In the genomic region with DNA sequence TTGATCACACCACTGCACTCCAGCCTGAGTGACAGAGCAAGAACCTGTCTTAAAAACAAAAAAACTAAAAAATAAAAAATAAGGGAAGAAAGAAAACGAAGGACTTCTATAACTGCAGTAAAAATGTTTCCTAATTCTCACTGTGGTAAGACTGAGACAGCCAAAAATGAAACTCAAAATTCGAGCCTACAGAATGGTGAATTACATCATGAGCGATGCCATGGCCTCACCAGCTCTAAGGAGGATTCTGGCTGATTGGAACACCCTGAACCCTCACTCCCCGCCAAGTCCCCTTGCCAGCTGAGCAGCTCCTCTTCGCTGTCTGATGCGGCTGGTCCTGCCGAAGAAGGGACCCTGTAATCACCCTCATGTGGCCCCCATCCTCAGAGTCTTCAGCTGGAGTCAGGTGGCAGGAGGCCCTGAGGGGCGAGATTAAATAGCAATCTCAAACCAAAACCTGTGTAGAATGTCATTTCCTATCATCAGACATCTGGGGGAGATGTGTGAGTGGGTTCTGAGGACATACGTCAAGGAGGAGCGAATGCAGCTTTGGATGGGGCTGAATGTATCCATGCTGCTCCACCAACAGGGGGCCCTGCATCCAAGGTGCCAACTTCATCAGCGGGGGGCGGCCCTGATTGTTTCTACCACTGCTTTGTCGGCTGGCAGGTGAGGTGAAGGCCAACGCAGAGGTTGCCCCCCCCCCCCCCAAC, we compare ENCODE assay signal across 9 cellular contexts. TPM values are rescaled to one million over a fixed set of nuclear protein-coding genes. Genes with fewer than 3 reads are reported as not detected.
DNase-seq lines count a peak whose midpoint lies in the region; ATAC-seq and TF ChIP-seq lines count a peak whose summit lies in the region.
"Had no signal": no experiment of that assay in that cellular context is flagged by ENCODE, and none has a peak within 500 bp of the region (broad histone marks: within the 10 kb centered on the region; RNA-seq: fewer than 3 reads in every experiment).

No MANE protein-coding gene starts in this region.

- H3K4me1 Mint-ChIP-seq in activated CD8-positive, alpha-beta memory T cell treated with anti-CD3 and anti-CD28 coated beads, Interleukin-2, amount 10 ng/mL, durations not matched to agents 7 days and 5 days: no peaks in the 10 kb centered on the region
- peaks cover 0 to 3% of the 10 kb centered on the region in 2 donors for H3K4me1 Mint-ChIP-seq in stimulated activated naive B cell treated with anti-CD40 and anti-IgM and Interleukin-4, amounts not matched to agents 10 μg/mL and 1 μg/mL and 100 μg/mL, for 72 hours

- peaks cover 1% of the 10 kb centered on the region for H3K36me3 Mint-ChIP-seq in activated CD8-positive, alpha-beta memory T cell treated with anti-CD3 and anti-CD28 coated beads, Interleukin-2, amount 10 ng/mL, durations not matched to agents 7 days and 5 days
- H3K36me3 Mint-ChIP-seq in stimulated activated naive B cell treated with anti-CD40 and anti-IgM and Interleukin-4, amounts not matched to agents 10 μg/mL and 1 μg/mL and 100 μg/mL, for 72 hours: no peaks in the 10 kb centered on the region

- no peak overlapping the region for H3K4me3 ChIP-seq in fibroblast of mammary gland (ENCODE audit: control insufficient read depth, low read depth, low read length)
- H3K4me3 ChIP-seq: ovary had no signal

- no peak overlapping the region for H3K4me3 Mint-ChIP-seq in activated CD8-positive, alpha-beta memory T cell treated with anti-CD3 and anti-CD28 coated beads, Interleukin-2, amount 10 ng/mL, durations not matched to agents 7 days and 5 days
- no peak overlapping the region for H3K4me3 Mint-ChIP-seq in stimulated activated naive B cell treated with anti-CD40 and anti-IgM and Interleukin-4, amounts not matched to agents 10 μg/mL and 1 μg/mL and 100 μg/mL, for 72 hours

- H3K9me3 Mint-ChIP-seq in activated CD8-positive, alpha-beta memory T cell treated with anti-CD3 and anti-CD28 coated beads, Interleukin-2, amount 10 ng/mL, durations not matched to agents 7 days and 5 days (ENCODE audit: low read depth): peaks cover 2% of the 10 kb centered on the region
- H3K9me3 Mint-ChIP-seq in stimulated activated naive B cell treated with anti-CD40 and anti-IgM and Interleukin-4, amounts not matched to agents 10 μg/mL and 1 μg/mL and 100 μg/mL, for 72 hours: peaks cover 7% of the 10 kb centered on the region in 2 donors

- TF ChIP-seq CTCF in RWPE1 (conservative IDR thresholded peaks at IDR 0.05; ENCODE audit: low read depth) (no peak), fibroblast of mammary gland (conservative IDR thresholded peaks at IDR 0.05; ENCODE audit: control insufficient read depth, insufficient read depth, low read depth, low read length) (peak; percentile 34)

- no peak for ATAC-seq in activated CD8-positive, alpha-beta memory T cell treated with anti-CD3 and anti-CD28 coated beads, Interleukin-2, amount 10 ng/mL, durations not matched to agents 7 days and 5 days
- peak; percentile 36 to 69 for ATAC-seq in stimulated activated naive B cell treated with anti-CD40 and anti-IgM and Interleukin-4, amounts not matched to agents 10 μg/mL and 1 μg/mL and 100 μg/mL, for 72 hours (replicated peaks)
- no peak for ATAC-seq in GM18909 (IDR thresholded peaks at IDR 0.05; ENCODE audit: poor library complexity, unreplicated experiment)

- H3K27ac Mint-ChIP-seq in activated CD8-positive, alpha-beta memory T cell treated with anti-CD3 and anti-CD28 coated beads, Interleukin-2, amount 10 ng/mL, durations not matched to agents 7 days and 5 days: no peak overlapping the region
- H3K27ac Mint-ChIP-seq in stimulated activated naive B cell treated with anti-CD40 and anti-IgM and Interleukin-4, amounts not matched to agents 10 μg/mL and 1 μg/mL and 100 μg/mL, for 72 hours: no peak overlapping the region

- POLR2A ChIA-PET in RWPE1 (lab: Yijun Ruan, JAX; ENCODE audit: low non-redundant PET): no interaction called here

- peak; percentile 62 for DNase-seq in activated CD8-positive, alpha-beta memory T cell treated with anti-CD3 and anti-CD28 coated beads for 24 hours
- DNase-seq in activated CD8-positive, alpha-beta memory T cell treated with anti-CD3 and anti-CD28 coated beads, Interleukin-2, amount 10 ng/mL, durations not matched to agents 7 days and 5 days: no peak
- DNase-seq in RWPE1 (ENCODE audit: low spot score) (no peak), fibroblast of mammary gland (ENCODE audit: low read depth) (no peak), NCI-H446 (lab: John Stamatoyannopoulos, UW) (no peak), NCI-H524 treated with DMSO at 0.1 percent for 48 hours (lab: John Stamatoyannopoulos, UW) (no peak)
- no peak for DNase-seq in stimulated activated naive B cell treated with anti-CD40 and anti-IgM and Interleukin-4, amounts not matched to agents 10 μg/mL and 1 μg/mL and 100 μg/mL, for 72 hours

- peaks cover 49% of the 10 kb centered on the region for H3K27me3 Mint-ChIP-seq in activated CD8-positive, alpha-beta memory T cell treated with anti-CD3 and anti-CD28 coated beads, Interleukin-2, amount 10 ng/mL, durations not matched to agents 7 days and 5 days
- peaks cover 51 to 71% of the 10 kb centered on the region in 2 donors for H3K27me3 Mint-ChIP-seq in stimulated activated naive B cell treated with anti-CD40 and anti-IgM and Interleukin-4, amounts not matched to agents 10 μg/mL and 1 μg/mL and 100 μg/mL, for 72 hours

- peak overlapping the region; percentile 93 for H3K27ac ChIP-seq in RWPE1
- H3K27ac ChIP-seq: ovary had no signal

- CTCF ChIA-PET in activated CD8-positive, alpha-beta memory T cell treated with anti-CD3 and anti-CD28 coated beads, Interleukin-2, amount 10 ng/mL, durations not matched to agents 7 days and 5 days (lab: Charles Lee): no interaction called here
- CTCF ChIA-PET in RWPE1 (lab: Yijun Ruan, JAX): interaction anchor here (0.5 kb wide), 1 partner anchor 86 kb away, joined by 4 read pairs; no protein-coding TSS in a partner anchor

RNA-seq across cellular contexts. Expression of a gene that starts 29.2 kb away (rescaled TPM):
- under 1 TPM in 1 of 2 experiments, not detected in 1; 0.35 TPM for total RNA-seq in activated CD8-positive, alpha-beta memory T cell treated with anti-CD3 and anti-CD28 coated beads, Interleukin-2, amount 10 ng/mL, durations not matched to agents 7 days and 5 days

Comparison
In these comparisons a context has a peak if more than half of its experiments do, and no peak if none do; other contexts are left out.
1. ATAC-seq: peak in stimulated activated naive B cell treated with anti-CD40 and anti-IgM and Interleukin-4, amounts not matched to agents 10 μg/mL and 1 μg/mL and 100 μg/mL, for 72 hours (2 of 2); none in activated CD8-positive, alpha-beta memory T cell treated with anti-CD3 and anti-CD28 coated beads, Interleukin-2, amount 10 ng/mL, durations not matched to agents 7 days and 5 days (single experiment) and GM18909 (single experiment).